Comparison of ENCODE assay signal across 8 cellular contexts in genomic region chr18:37484893-37485834, GRCh38.
DNase-seq lines count a peak whose midpoint lies in the region; ATAC-seq and TF ChIP-seq lines count a peak whose summit lies in the region.

No MANE protein-coding gene starts in this region.

- TF ChIP-seq POLR2A in adrenal gland (IDR thresholded peaks at IDR 0.05) = no peak

- DNase-seq in BJ (ENCODE audit: low read depth) (no peak), HEK293T (ENCODE audit: extremely low spot score) (peak; percentile 95), adrenal gland (peak in 6 of 7 donors; percentile 31 to 69 (median 40)), kidney epithelial cell (ENCODE audit: low read depth) (peak; percentile 18), SHP77 treated with DMSO at 0.1 percent for 48 hours (lab: John Stamatoyannopoulos, UW) (no peak), AML-193 (lab: John Stamatoyannopoulos, UW) (no peak), middle frontal gyrus (ENCODE audit: extremely low spot score, low spot score) (no peak)

- intact Hi-C loops in adrenal gland (cut with DNase I) = no loop called here

- 3 to 6% (median 5%) methylated on average over 50 to 100 of the region's 102 CpGs for WGBS in adrenal gland, 4 donors

- H3K4me3 ChIP-seq in BJ (ENCODE audit: low read depth, low read length) (no peak overlapping the region), adrenal gland (peak overlapping the region in 1 of 4 donors; percentile 1), kidney epithelial cell (ENCODE audit: low read depth, low read length) (peak overlapping the region; percentile 14)

- TF ChIP-seq CTCF in BJ (IDR thresholded peaks at IDR 0.05; ENCODE audit: insufficient read depth, low read depth, low read length) (peak; percentile 19), adrenal gland (IDR thresholded peaks at IDR 0.05) (peak in 3 of 6 experiments; percentile 22 to 50 (median 32)), kidney epithelial cell (IDR thresholded peaks at IDR 0.05; ENCODE audit: insufficient read depth, low read length, poor library complexity, severe bottlenecking) (peak; percentile 33)

- CTCF ChIA-PET in BJ (lab: Yijun Ruan, JAX) (interaction anchor here (0.8 to 1.9 kb wide), 10 partner anchors 10 to 104 kb away, joined by 3 to 5 read pairs (median 4); no protein-coding TSS in a partner anchor), HEK293T (lab: Yijun Ruan, JAX) (interaction anchor here (0.6 to 2.1 kb wide), 25 partner anchors 8 to 749 kb away, joined by 3 to 21 read pairs (median 3); no protein-coding TSS in a partner anchor)

- H3K27me3 ChIP-seq in BJ (ENCODE audit: control insufficient read depth, insufficient read depth, low read length) = peaks cover 26% of the 10 kb centered on the region
- H3K27me3 ChIP-seq in adrenal gland = peaks cover 4% of the 10 kb centered on the region
- peaks cover 32% of the 10 kb centered on the region for H3K27me3 ChIP-seq in kidney epithelial cell (ENCODE audit: control insufficient read depth, insufficient read depth, low read length)

- peaks cover 0 to 7% of the 10 kb centered on the region in 2 donors for H3K4me1 ChIP-seq in adrenal gland (replicated peaks in 1 of 2)

- H3K9me3 ChIP-seq in adrenal gland (replicated peaks in 1 of 3) = no peaks in the 10 kb centered on the region

- POLR2A ChIA-PET in BJ (lab: Charles Lee) = no interaction called here
- POLR2A ChIA-PET in HEK293T (lab: Yijun Ruan, JAX) = interaction anchor here (0.8 to 1.2 kb wide), 2 partner anchors 11 to 16 kb away, joined by 4 read pairs; no protein-coding TSS in a partner anchor

- no peaks in the 10 kb centered on the region for H3K36me3 ChIP-seq in BJ (ENCODE audit: control insufficient read depth, insufficient read depth, low read length)
- H3K36me3 ChIP-seq in adrenal gland (replicated peaks in 1 of 2) = no peaks in the 10 kb centered on the region
- no peaks in the 10 kb centered on the region for H3K36me3 ChIP-seq in kidney epithelial cell (ENCODE audit: control insufficient read depth, insufficient read depth, low read length)

- no peak for ATAC-seq in HG03439 (IDR thresholded peaks at IDR 0.05; ENCODE audit: unreplicated experiment)

- H3K27ac ChIP-seq in adrenal gland = peak overlapping the region in 1 of 5 donors; percentile 65

TF ChIP-seq in HEK293T, 16 proteins besides CTCF, POLR2A, EP300 and RAD21:
- no peak for TF ChIP-seq HDGF (IDR thresholded peaks at IDR 0.05; ENCODE audit: borderline replicate concordance)
- peak; percentile 20; the same call in 1 of the 2 replicates for TF ChIP-seq LEF1 (IDR thresholded peaks at IDR 0.05; ENCODE audit: borderline replicate concordance)
- peak; percentile 77 for TF ChIP-seq FOXM1 (IDR thresholded peaks at IDR 0.05; ENCODE audit: borderline replicate concordance)
- TF ChIP-seq ARNT (IDR thresholded peaks at IDR 0.05) = peak; percentile 59; the same call in 1 of the 2 replicates

Comparison
In these comparisons a context has a peak if more than half of its experiments do, and no peak if none do; other contexts are left out.
1. DNase-seq: peak in HEK293T (single experiment), adrenal gland (6 of 7) and kidney epithelial cell (single experiment); none in BJ (single experiment), SHP77 treated with DMSO at 0.1 percent for 48 hours (single experiment), AML-193 (0 of 2) and middle frontal gyrus (single experiment).